ENCODE assay signal across 7 cellular contexts in the genomic region with DNA sequence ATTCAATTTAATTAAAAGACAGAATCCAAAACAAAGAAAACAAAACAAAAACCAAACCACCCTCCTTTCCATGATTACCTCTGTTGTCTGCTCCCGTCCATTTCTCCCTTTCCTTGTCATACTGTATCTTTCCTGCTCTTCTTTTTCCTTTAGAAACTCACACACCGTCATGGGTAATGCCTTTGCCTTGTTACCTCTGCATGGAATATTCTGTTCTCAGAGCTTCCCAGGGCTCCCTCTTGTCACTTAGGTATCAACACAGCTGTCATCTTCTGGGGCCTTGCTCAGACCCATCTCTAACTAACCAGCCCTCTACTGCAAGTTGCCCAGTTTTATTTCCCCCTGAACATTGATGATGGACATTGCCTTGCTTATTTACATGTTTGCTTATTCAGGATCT.
"Had no signal": no experiment of that assay in that cellular context is flagged by ENCODE, and none has a peak within 500 bp of the region (broad histone marks: within the 10 kb centered on the region; RNA-seq: fewer than 3 reads in every experiment).

No MANE protein-coding gene starts in this region.

- H3K9me3 ChIP-seq: breast epithelium, mucosa of descending colon, psoas muscle, sigmoid colon, upper lobe of right lung had no signal

- H3K4me1 ChIP-seq: breast epithelium, foreskin keratinocyte, psoas muscle, upper lobe of right lung had no signal

- H3K36me3 ChIP-seq: breast epithelium, sigmoid colon, upper lobe of right lung, WERI-Rb-1 had no signal

- H3K4me3 ChIP-seq: breast epithelium, mucosa of descending colon, sigmoid colon, upper lobe of right lung had no signal

- H3K27me3 ChIP-seq: breast epithelium, sigmoid colon, upper lobe of right lung had no signal

- H3K27ac ChIP-seq: breast epithelium, foreskin keratinocyte, psoas muscle, sigmoid colon, upper lobe of right lung, WERI-Rb-1 had no signal
